In the genomic region with DNA sequence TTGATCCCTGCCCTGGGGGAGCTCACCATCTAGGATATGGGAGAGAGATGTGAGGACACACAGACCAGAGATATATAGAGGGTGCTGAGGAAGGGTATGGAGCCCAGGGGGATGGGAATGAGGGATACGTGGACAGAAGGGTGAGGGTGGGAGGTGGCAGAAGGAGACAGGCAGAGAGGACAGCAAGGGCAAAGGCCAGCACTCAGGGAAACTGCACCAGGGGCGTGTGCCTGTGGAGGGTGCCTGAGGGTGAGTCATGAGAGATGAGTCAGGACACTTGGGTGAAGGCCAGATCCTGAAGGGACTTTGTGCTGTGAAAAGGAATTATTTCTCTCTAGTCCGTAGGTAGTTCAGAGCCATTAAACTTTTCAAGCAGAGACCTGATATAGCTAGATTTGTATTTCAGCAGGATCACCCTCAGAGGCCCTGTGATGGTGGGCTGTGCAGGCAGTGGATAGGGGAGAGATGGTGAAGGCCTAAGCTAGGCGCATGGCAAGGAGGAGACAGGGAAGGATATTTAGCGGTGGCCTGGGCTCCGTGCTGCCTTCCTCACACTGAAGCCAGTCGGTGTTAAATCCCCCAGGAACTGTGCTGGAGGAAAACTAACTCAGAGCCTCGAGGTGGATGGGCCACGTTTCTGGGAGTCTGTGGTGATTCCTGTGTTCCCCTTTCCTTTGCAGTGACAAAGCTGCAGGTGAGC, we compare ENCODE assay signal across 8 cellular contexts.
DNase-seq lines count a peak whose midpoint lies in the region; ATAC-seq and TF ChIP-seq lines count a peak whose summit lies in the region.
"Not testable (repeated sequence)": the region's sequence is repeated elsewhere in the genome, so short reads cannot be mapped to it uniquely, and the experiment has no call there.

No MANE protein-coding gene starts in this region.

- H3K4me3 ChIP-seq in A673 (ENCODE audit: low read depth, low read length, poor library complexity, severe bottlenecking); MG63; SJSA1; mammary epithelial cell (replicated peaks in 1 of 3; ENCODE audit: insufficient read depth in 1 of 3, low read depth in 2 of 3, low read length in 3 of 3); fibroblast of villous mesenchyme (ENCODE audit: low read depth, low read length): not testable (repeated sequence)

- H3K27ac ChIP-seq in A673 (ENCODE audit: low read depth, low read length, poor library complexity, severe bottlenecking); SJSA1: not testable (repeated sequence)
- H3K27ac ChIP-seq in mammary epithelial cell (ENCODE audit: insufficient read depth, low read depth, low read length), result peak overlapping the region; percentile 22

- CTCF ChIA-PET in A673 (lab: Charles Lee); mammary epithelial cell (lab: Charles Lee; ENCODE audit: low non-redundant PET): not testable (repeated sequence)

- H2AFZ ChIP-seq in mammary epithelial cell (ENCODE audit: low read depth, low read length), result not testable (repeated sequence)

- not testable (repeated sequence) for H3K36me3 ChIP-seq in A673 (ENCODE audit: insufficient read depth, low read length, poor library complexity, severe bottlenecking); MG63; SJSA1; mammary epithelial cell (ENCODE audit: insufficient read depth, low read length)

- H3K27me3 ChIP-seq in A673 (replicated peaks; ENCODE audit: insufficient read depth, low read depth, low read length, poor library complexity); MG63; SJSA1 (replicated peaks); mammary epithelial cell (ENCODE audit: insufficient read depth, low read length): not testable (repeated sequence)

- POLR2A ChIA-PET in A673 (lab: Charles Lee; ENCODE audit: low non-redundant PET), result not testable (repeated sequence)

- not testable (repeated sequence) for H3K4me2 ChIP-seq in mammary epithelial cell (ENCODE audit: insufficient read depth, low read depth, low read length)

- H3K9ac ChIP-seq in mammary epithelial cell (ENCODE audit: insufficient read depth, low read length), result not testable (repeated sequence)

- not testable (repeated sequence) for H3K79me2 ChIP-seq in mammary epithelial cell (ENCODE audit: insufficient read depth, low read length)

- not testable (repeated sequence) for H3K9me3 ChIP-seq in A673 (ENCODE audit: low read depth, low read length, poor library complexity, severe bottlenecking); MG63; SJSA1 (replicated peaks); mammary epithelial cell (replicated peaks; ENCODE audit: insufficient read depth, low read length)

- H3K4me1 ChIP-seq in A673 (ENCODE audit: insufficient read depth, low read length, poor library complexity, severe bottlenecking); SJSA1 (replicated peaks); mammary epithelial cell (ENCODE audit: insufficient read depth, low read length): not testable (repeated sequence)

- H4K20me1 ChIP-seq in mammary epithelial cell (ENCODE audit: insufficient read depth, low read length), result not testable (repeated sequence)

- DNase-seq in A673 (ENCODE audit: low spot score), result peak; percentile 41
- DNase-seq in GM03348 (ENCODE audit: low spot score), result peak; percentile 80
- peak; percentile 86 for DNase-seq in MG63
- DNase-seq in SJSA1 (ENCODE audit: low read depth in 1 of 2, low spot score in 2 of 2), result peak; percentile 73 to 81
- DNase-seq in mammary epithelial cell, result peak; percentile 68
- DNase-seq in fibroblast of villous mesenchyme (ENCODE audit: low read depth), result peak; percentile 68
- DNase-seq in left lobe of liver (ENCODE audit: low spot score), result not testable (repeated sequence)
- peak; percentile 90 for DNase-seq in renal cortical epithelial cell (ENCODE audit: low read depth)

- WGBS in mammary epithelial cell (ENCODE audit: low coverage, missing lambda C conversion rate), result 38% methylated on average over 8 of the region's 9 CpGs

- not testable (repeated sequence) for TF ChIP-seq CTCF in A673 (conservative IDR thresholded peaks at IDR 0.05; ENCODE audit: low read depth, low read length); mammary epithelial cell (conservative IDR thresholded peaks at IDR 0.05 in 1 of 2, IDR thresholded peaks at IDR 0.05 in 1 of 2; ENCODE audit: extremely low read depth in 1 of 2, insufficient read depth in 1 of 2, low read depth in 1 of 2, low read length in 2 of 2); fibroblast of villous mesenchyme (IDR thresholded peaks at IDR 0.05; ENCODE audit: insufficient read depth, low read depth, low read length)

- ATAC-seq in left lobe of liver, result peak; percentile 76

- dilution Hi-C loops in mammary epithelial cell (cut with HindIII; ENCODE audit: low sequenced_read_pairs), result not testable (repeated sequence)

- intact Hi-C loops in A673 (cut with micrococcal nuclease; ENCODE audit: unreplicated experiment); mammary epithelial cell (cut with micrococcal nuclease): not testable (repeated sequence)

- not testable (repeated sequence) for BruUV-seq in A673 (replicated peaks; lab: Mats Ljungman, UMichigan); mammary epithelial cell (replicated peaks; lab: Mats Ljungman, UMichigan)

- in situ Hi-C loops in mammary epithelial cell (cut with MboI; ENCODE audit: low sequenced_read_pairs in 2 of 2), result not testable (repeated sequence)
